21 cellular contexts compared by ENCODE assay signal in the genomic region with DNA sequence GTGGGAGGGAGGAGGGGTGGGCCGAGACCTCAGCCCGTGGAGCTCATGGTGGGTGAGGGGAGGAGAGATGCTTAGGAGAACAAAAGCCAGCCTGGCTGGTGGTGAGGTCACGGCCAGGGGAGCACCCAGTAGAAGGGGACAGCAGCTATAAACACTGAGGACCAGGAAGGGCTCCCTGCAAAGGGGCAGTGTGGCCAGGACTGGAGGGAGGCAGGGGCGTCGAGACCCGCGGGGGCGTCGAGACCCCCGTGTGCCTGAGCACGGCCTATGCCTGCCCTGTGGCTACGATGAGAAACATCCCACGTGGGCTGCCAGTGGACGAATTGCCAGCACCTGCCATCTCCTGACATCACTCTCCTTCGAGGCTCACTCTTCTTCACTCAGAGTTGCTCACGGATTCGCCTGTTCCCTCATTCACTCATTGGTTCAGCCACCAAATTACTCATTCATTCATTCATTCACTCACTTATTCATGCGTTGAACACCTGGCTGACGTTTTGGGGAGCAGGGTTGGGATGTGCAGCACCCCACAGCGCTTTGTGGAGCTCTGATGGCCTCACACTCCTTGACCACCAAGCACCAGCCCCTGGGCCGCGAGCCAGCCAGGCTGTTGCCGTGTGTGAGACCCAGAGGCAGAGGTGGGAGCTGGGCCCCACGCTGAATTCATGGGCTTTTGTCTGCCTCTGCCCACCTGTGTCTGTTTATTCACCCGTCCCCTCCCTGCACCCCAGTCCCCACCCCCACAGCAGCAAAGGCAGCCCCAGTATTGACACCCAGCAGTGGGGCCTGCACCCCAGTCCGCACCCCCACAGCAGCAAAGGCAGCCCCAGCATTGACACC.
"Had no signal": no experiment of that assay in that cellular context is flagged by ENCODE, and none has a peak within 500 bp of the region (broad histone marks: within the 10 kb centered on the region; RNA-seq: fewer than 3 reads in every experiment).

No MANE protein-coding gene starts in this region.

- H3K9me3 ChIP-seq: esophagus squamous epithelium, gastrocnemius medialis, neutrophil, testis, vagina had no signal

- H3K27ac ChIP-seq: coronary artery, esophagus squamous epithelium, gastrocnemius medialis, neutrophil, parathyroid adenoma, testis, vagina had no signal

- DNase-seq: activated CD4-positive, alpha-beta T cell treated with anti-CD3 and anti-CD28 coated beads, Interleukin-2, amount 10 ng/mL, durations not matched to agents 24 days and 14 days; activated CD8-positive, alpha-beta memory T cell treated with anti-CD3 and anti-CD28 coated beads, Interleukin-2, amount 10 ng/mL, durations not matched to agents 7 days and 5 days; activated CD8-positive, alpha-beta T cell treated with anti-CD3 and anti-CD28 coated beads for 36 hours; activated effector memory CD4-positive, alpha-beta T cell treated with anti-CD3 and anti-CD28 coated beads, Interleukin-2, amount 50 U/mL, for 16 hours; activated T-cell treated with anti-CD3 and anti-CD28 coated beads for 4 hours; endodermal cell; esophagus squamous epithelium; gastrocnemius medialis; stimulated activated CD4-positive, alpha-beta T cell treated with anti-CD3 and anti-CD28 coated beads, Interleukin-4, amount 100 ng/mL, for 1 hour; stimulated activated naive CD4-positive, alpha-beta T cell; testis; trophoblast cell had no signal

- ATAC-seq: activated CD4-positive, CD25-positive, alpha-beta regulatory T cell treated with anti-CD3 and anti-CD28 coated beads, Interleukin-2, amount 50 U/mL, for 24 hours; activated CD8-positive, alpha-beta memory T cell treated with anti-CD3 and anti-CD28 coated beads, Interleukin-2, amount 10 ng/mL, durations not matched to agents 7 days and 5 days; activated CD8-positive, alpha-beta T cell treated with anti-CD3 and anti-CD28 coated beads for 36 hours; activated naive CD4-positive, alpha-beta T cell treated with anti-CD3 and anti-CD28 coated beads, Interleukin-2, amount 50 U/mL, for 72 hours; gastrocnemius medialis; naive thymus-derived CD8-positive, alpha-beta T cell had no signal

- H3K36me3 ChIP-seq: esophagus squamous epithelium, gastrocnemius medialis, neutrophil, vagina had no signal

- H2AFZ ChIP-seq: parathyroid adenoma had no signal

- H3K27me3 ChIP-seq: testis had no signal

- H3K4me3 ChIP-seq: coronary artery, esophagus squamous epithelium, gastrocnemius medialis, testis, vagina had no signal

- H3K79me2 ChIP-seq: parathyroid adenoma had no signal

- FAIRE-seq: astrocyte, islet of Langerhans had no signal

- H3K4me1 ChIP-seq: gastrocnemius medialis, vagina had no signal

- H3K9ac ChIP-seq: parathyroid adenoma had no signal
